Comparison of ENCODE assay signal across 25 cellular contexts in genomic region chr7:124887247-124887646, GRCh38. TPM values are rescaled to one million over a fixed set of nuclear protein-coding genes. Genes with fewer than 3 reads are reported as not detected.
DNase-seq lines count a peak whose midpoint lies in the region; ATAC-seq, FAIRE-seq and TF ChIP-seq lines count a peak whose summit lies in the region.
"Had no signal": no experiment of that assay in that cellular context is flagged by ENCODE, and none has a peak within 500 bp of the region (broad histone marks: within the 10 kb centered on the region; RNA-seq: fewer than 3 reads in every experiment).

No MANE protein-coding gene starts in this region.

- no peak overlapping the region for H2AFZ ChIP-seq in K562 (ENCODE audit: low read depth, low read length)

- WGBS in A549 (ENCODE audit: missing lambda C conversion rate) = 94% methylated on average over 3 of the region's 3 CpGs
- WGBS in K562 (ENCODE audit: insufficient coverage, low coverage, missing lambda C conversion rate) = 95% methylated on average over 3 of the region's 3 CpGs

- in situ Hi-C loops in K562 (cut with MboI) = no loop called here

- FAIRE-seq in A204.1 (lab: Jason Lieb, UNC) (peak; percentile 32), A549 (lab: Jason Lieb, UNC) (no peak), K562 (lab: Jason Lieb, UNC) (no peak), H54 (lab: Jason Lieb, UNC) (no peak)
- FAIRE-seq: GM12878, GM12892, GM18507 had no signal

- DNase-seq in A549 (ENCODE audit: low read depth in 1 of 2, low spot score in 1 of 2) = no peak
- DNase-seq in K562 (ENCODE audit: extremely low read depth in 1 of 4, low spot score in 3 of 4) = no peak
- no peak for DNase-seq in H54 (ENCODE audit: insufficient read length, low spot score)
- DNase-seq in left colon = no peak
- DNase-seq: 8988T; ACHN; BE2C; C1 segment of cervical spinal cord; CD4-positive, alpha-beta memory T cell; CD4-positive, CD25-positive, alpha-beta regulatory T cell; CD8-positive, alpha-beta memory T cell; COR-L47; DMS 273 treated with DMSO at 0.1 percent for 48 hours; DMS153; DMS53; DMS79; DND-41; EL; GDM1 had no signal

- ATAC-seq in A549 (no peak), K562 (no peak), HG03460 (IDR thresholded peaks at IDR 0.05; ENCODE audit: unreplicated experiment) (no peak), left colon (no peak)
- ATAC-seq: GM12878 had no signal

- no peaks in the 10 kb centered on the region for H3K9me1 ChIP-seq in K562 (ENCODE audit: control insufficient read depth, insufficient read depth, low read length)

- H3K4me3 ChIP-seq in A549 (no peak overlapping the region), K562 (no peak overlapping the region)
- H3K4me3 ChIP-seq: BLaER1, GM12878 had no signal

- TF ChIP-seq RAD21 in A549 (conservative IDR thresholded peaks at IDR 0.05 in 1 of 2, IDR thresholded peaks at IDR 0.05 in 1 of 2) (no peak), K562 (CRISPR knock-in tag; conservative IDR thresholded peaks at IDR 0.05 in 1 of 2, IDR thresholded peaks at IDR 0.05 in 1 of 2) (no peak)

- H3K9me3 ChIP-seq in A549 (no peaks in the 10 kb centered on the region), K562 (replicated peaks; ENCODE audit: control insufficient read depth, insufficient read depth, low read depth, low read length) (no peaks in the 10 kb centered on the region)
- H3K9me3 ChIP-seq: BE2C, BLaER1 had no signal

- intact Hi-C loops in K562 (cut with micrococcal nuclease) = no loop called here
- intact Hi-C loops in left colon (cut with DNase I, micrococcal nuclease) = no loop called here

- TF ChIP-seq EP300 in A549 (IDR thresholded peaks at IDR 0.05) = no peak
- TF ChIP-seq EP300 in K562 (IDR thresholded peaks at IDR 0.05; ENCODE audit: low read length) = no peak

- CTCF ChIA-PET in A549 (lab: Yijun Ruan, JAX) (no interaction called here), K562 (lab: Yijun Ruan, JAX; ENCODE audit: low intra/inter-chr PET ratio) (no interaction called here)

- POLR2A ChIA-PET in A549 (lab: Yijun Ruan, JAX) (no interaction called here), K562 (lab: Yijun Ruan, JAX) (no interaction called here)

- peaks cover 25% of the 10 kb centered on the region for H3K36me3 ChIP-seq in K562 (ENCODE audit: control insufficient read depth, insufficient read depth, low read length)

- no peak overlapping the region for H3K9ac ChIP-seq in K562 (ENCODE audit: insufficient read depth in 1 of 2, low read depth in 2 of 2, low read length in 2 of 2)
- H3K9ac ChIP-seq: BLaER1 had no signal

- H3K4me2 ChIP-seq in A549 (no peak overlapping the region), K562 (ENCODE audit: insufficient read depth, low read length) (no peak overlapping the region)
- H3K4me2 ChIP-seq: BLaER1 had no signal

- H3K79me2 ChIP-seq in K562 (ENCODE audit: control insufficient read depth, insufficient read depth, low read length) = no peaks in the 10 kb centered on the region

- no peaks in the 10 kb centered on the region for H3K27me3 ChIP-seq in K562 (ENCODE audit: control insufficient read depth in 2 of 2, insufficient read depth in 2 of 2, low read length in 2 of 2)
- H3K27me3 ChIP-seq: BE2C, BLaER1 had no signal

- H3K4me1 ChIP-seq in A549 (no peaks in the 10 kb centered on the region), K562 (replicated peaks in 1 of 2; ENCODE audit: control insufficient read depth in 2 of 2, insufficient read depth in 2 of 2, low read length in 2 of 2) (no peaks in the 10 kb centered on the region)
- H3K4me1 ChIP-seq: BE2C, BLaER1 had no signal

- no peak for TF ChIP-seq POLR2A in A549 (IDR thresholded peaks at IDR 0.05; ENCODE audit: low read length)
- TF ChIP-seq POLR2A in K562 (conservative IDR thresholded peaks at IDR 0.05) = no peak
- TF ChIP-seq POLR2A in H54 (IDR thresholded peaks at IDR 0.05; ENCODE audit: low read depth, low read length) = no peak

- H3K27ac ChIP-seq in A549 (no peak overlapping the region), K562 (ENCODE audit: extremely low read depth, low read depth, low read length) (no peak overlapping the region)
- H3K27ac ChIP-seq: BLaER1 had no signal

- BruUV-seq in K562 (replicated peaks; lab: Mats Ljungman, UMichigan) = no TSS peak

- TF ChIP-seq CTCF in A549 (IDR thresholded peaks at IDR 0.05) (no peak), K562 (IDR thresholded peaks at IDR 0.05 in 2 of 3, conservative IDR thresholded peaks at IDR 0.05 in 1 of 3; ENCODE audit: insufficient read depth in 2 of 3, low read depth in 1 of 3, low read length in 3 of 3) (no peak)

- no peaks in the 10 kb centered on the region for H4K20me1 ChIP-seq in K562 (replicated peaks; ENCODE audit: control insufficient read depth, insufficient read depth, low read length)
- H4K20me1 ChIP-seq: BLaER1 had no signal

TF ChIP-seq in A549, 52 proteins besides CTCF, POLR2A, EP300 and RAD21 (continues in another document):
- no peak for TF ChIP-seq RFX5 (IDR thresholded peaks at IDR 0.05)
- no peak for TF ChIP-seq HOXB5 (CRISPR knock-in tag; IDR thresholded peaks at IDR 0.05)
- no peak for TF ChIP-seq CHD4 (IDR thresholded peaks at IDR 0.05; ENCODE audit: borderline replicate concordance)
- no peak for TF ChIP-seq ATOH8 (CRISPR knock-in tag; IDR thresholded peaks at IDR 0.05; ENCODE audit: low read depth)
- TF ChIP-seq MAFK (IDR thresholded peaks at IDR 0.05; ENCODE audit: partially characterized antibody) = peak; percentile 55
- TF ChIP-seq CEBPB (IDR thresholded peaks at IDR 0.05) = no peak
- no peak for TF ChIP-seq RCOR1 (IDR thresholded peaks at IDR 0.05; ENCODE audit: low read depth, low read length)
- no peak for TF ChIP-seq USF2 (IDR thresholded peaks at IDR 0.05)

TF ChIP-seq in K562, 482 proteins besides CTCF, POLR2A, EP300 and RAD21 (continues in another document):
- TF ChIP-seq MAFF (IDR thresholded peaks at IDR 0.05; ENCODE audit: low read length) (peak; percentile 47), PTTG1 (tag; IDR thresholded peaks at IDR 0.05; ENCODE audit: low read depth) (no peak), GTF3C2 (IDR thresholded peaks at IDR 0.05; ENCODE audit: borderline replicate concordance, extremely low read depth, insufficient read length) (no peak)

RNA-seq across cellular contexts. Expression of gene POT1, which starts 42.4 kb away (rescaled TPM):
- polyA plus RNA-seq in A549 (2011; rRNA removed) = 50.6 and 56.2 TPM in 2 replicates
- polyA plus RNA-seq in A549 (2012; cell fraction: cytosol; rRNA removed) = 7.5 and 10.2 TPM in 2 replicates
- polyA plus RNA-seq in A549 (2012; cell fraction: nucleus; rRNA removed) = 5.9 and 6.6 TPM in 2 replicates
- 19.1 to 23.8 TPM (median 21.6 TPM) in 3 replicates for polyA plus RNA-seq in A549 (2017; fragmentation: RNase III; extraction: RNeasy Plus Mini Kit Qiagen cat#74134 plus additional on column Dnase treatment)
- polyA minus RNA-seq in A549 (2011; rRNA and poly(A)+ RNA removed) = 38.1 and 39.3 TPM in 2 replicates
- total RNA-seq in K562 (2011; cell fraction: chromatin; rRNA removed; ENCODE audit: low replicate concordance) = 107 and 248 TPM in 2 replicates
- 43.4 and 46.1 TPM in 2 replicates for total RNA-seq in K562 (2011; cell fraction: nucleolus; rRNA removed)
- 80.5 and 89.7 TPM in 2 replicates for total RNA-seq in K562 (2011; cell fraction: nucleoplasm; rRNA removed)
- total RNA-seq in K562 (2014; rRNA removed) = 45.9 and 55.1 TPM in 2 replicates
- total RNA-seq in K562 (2014; rRNA removed; fragmentation: Illumina TruSeq; extraction: Trizol) = 87.0 and 108 TPM in 2 replicates
- total RNA-seq in K562 (2015; rRNA removed; fragmentation: Illumina TruSeq; extraction: Trizol) = 95.6 and 116 TPM in 2 replicates
- 63.6 and 66.7 TPM in 2 replicates for total RNA-seq in K562 (2021)
- 83.7 and 140 TPM in 2 replicates for polyA plus RNA-seq in K562 (2011; rRNA removed)
- 29.2 and 36.3 TPM in 2 replicates for polyA plus RNA-seq in K562 (2011; cell fraction: cytosol; rRNA removed)
- 59.4 and 84.1 TPM in 2 replicates for polyA plus RNA-seq in K562 (2011; cell fraction: nucleus; rRNA removed)
- 48.8 and 57.2 TPM in 2 replicates for polyA plus RNA-seq in K562 (2012)
- polyA plus RNA-seq in K562 (2014; fragmentation: Illumina TruSeq; extraction: Trizol) = 81.6 and 93.1 TPM in 2 replicates
- polyA plus RNA-seq in K562 (2014; fragmentation: Nextera tagmentation; extraction: Ambion mirVana) = 10 to 100 TPM; 37.9 to 56.7 TPM
- polyA plus RNA-seq in K562 (2014; rRNA removed) = 50.5 and 56.6 TPM in 2 replicates
- polyA minus RNA-seq in K562 (2011; rRNA and poly(A)+ RNA removed) = 198 and 271 TPM in 2 replicates
- polyA minus RNA-seq in K562 (2011; cell fraction: cytosol; rRNA and poly(A)+ RNA removed) = 43.5 and 66.3 TPM in 2 replicates
- polyA minus RNA-seq in K562 (2011; cell fraction: nucleus; rRNA and poly(A)+ RNA removed) = 136 and 218 TPM in 2 replicates
- 10 to 100 TPM in 1 of 2 donors, 1 to 10 TPM in 1; 8.5 to 12.1 TPM for total RNA-seq in left colon
